3 cellular contexts compared by ENCODE assay signal in genomic region chr6:97658090-97658489, GRCh38.
"Had no signal": no experiment of that assay in that cellular context is flagged by ENCODE, and none has a peak within 500 bp of the region (broad histone marks: within the 10 kb centered on the region; RNA-seq: fewer than 3 reads in every experiment).

No MANE protein-coding gene starts in this region.

- DNase-seq: GDM1, GF-D8 had no signal

- H3K4me3 ChIP-seq: GM12878 had no signal
